Comparison of ENCODE assay signal across 11 cellular contexts in the genomic region with DNA sequence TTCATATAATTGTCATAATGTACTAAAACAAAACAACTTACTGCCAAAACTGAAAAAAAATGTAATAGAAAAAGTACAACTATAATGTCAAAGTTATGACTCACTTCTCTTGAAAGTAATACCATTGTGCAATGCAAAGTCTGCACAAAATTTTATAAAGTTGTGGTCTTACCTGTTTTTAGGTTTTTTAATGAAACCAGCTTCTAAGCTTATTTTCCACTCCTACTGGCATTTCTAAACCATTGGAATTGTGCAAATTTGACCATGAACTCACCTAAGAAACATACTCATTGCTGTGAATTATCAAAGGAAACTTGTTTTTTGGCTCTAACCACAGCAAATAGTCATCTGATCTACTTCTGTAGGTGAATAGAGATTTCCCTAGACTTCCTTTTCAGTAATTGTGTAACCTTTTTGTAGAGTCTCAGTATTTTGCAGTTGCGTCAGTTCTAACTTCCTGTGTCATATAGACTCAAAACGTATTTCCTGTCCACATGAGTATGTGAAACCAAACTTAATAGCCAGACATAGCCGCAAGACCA. TPM values are rescaled to one million over a fixed set of nuclear protein-coding genes. Genes with fewer than 3 reads are reported as not detected.
DNase-seq lines count a peak whose midpoint lies in the region; ATAC-seq and TF ChIP-seq lines count a peak whose summit lies in the region.
"Had no signal": no experiment of that assay in that cellular context is flagged by ENCODE, and none has a peak within 500 bp of the region (broad histone marks: within the 10 kb centered on the region; RNA-seq: fewer than 3 reads in every experiment).

No MANE protein-coding gene starts in this region.

- no peaks in the 10 kb centered on the region for H3K79me2 ChIP-seq in neural progenitor cell (ENCODE audit: low read depth)

- H3K9me3 ChIP-seq in WERI-Rb-1 (ENCODE audit: severe bottlenecking) (no peaks in the 10 kb centered on the region), neural progenitor cell (ENCODE audit: low read depth) (no peaks in the 10 kb centered on the region)

- H3K36me3 ChIP-seq in WERI-Rb-1: no peaks in the 10 kb centered on the region
- H3K36me3 ChIP-seq in neural progenitor cell: no peaks in the 10 kb centered on the region

- in situ Hi-C loops in KBM-7 (cut with MboI; ENCODE audit: low pct_unique_long_range_greater_than_20kb, low sequenced_read_pairs): no loop called here
- in situ Hi-C loops in astrocyte of the spinal cord (cut with HindIII; ENCODE audit: low sequenced_read_pairs): no loop called here

- peaks cover 4% of the 10 kb centered on the region for H3K4me1 Mint-ChIP-seq in neural progenitor cell
- H3K4me1 Mint-ChIP-seq: central memory CD8-positive, alpha-beta T cell had no signal

- no peaks in the 10 kb centered on the region for H3K27me3 ChIP-seq in WERI-Rb-1 (ENCODE audit: insufficient read depth, low read depth, severe bottlenecking)
- no peaks in the 10 kb centered on the region for H3K27me3 ChIP-seq in neural progenitor cell

- no peak overlapping the region for H2AFZ ChIP-seq in neural progenitor cell (replicated peaks)

- no peak overlapping the region for H3K4me3 Mint-ChIP-seq in neural progenitor cell
- H3K4me3 Mint-ChIP-seq: central memory CD8-positive, alpha-beta T cell; naive thymus-derived CD8-positive, alpha-beta T cell had no signal

- peaks cover 3% of the 10 kb centered on the region for H3K4me1 ChIP-seq in neural progenitor cell

- H3K4me3 ChIP-seq in astrocyte of the spinal cord (ENCODE audit: low read depth, low read length): no peak overlapping the region
- no peak overlapping the region for H3K4me3 ChIP-seq in WERI-Rb-1 (ENCODE audit: low read depth, low read length)
- H3K4me3 ChIP-seq in neural progenitor cell: no peak overlapping the region

- H3F3A ChIP-seq in neural progenitor cell (ENCODE audit: low read depth): peaks cover 5% of the 10 kb centered on the region

- H3K27me3 Mint-ChIP-seq in neural progenitor cell (ENCODE audit: insufficient read depth, low read depth): no peaks in the 10 kb centered on the region
- H3K27me3 Mint-ChIP-seq: central memory CD8-positive, alpha-beta T cell had no signal

- H3K27ac ChIP-seq in WERI-Rb-1: no peak overlapping the region
- H3K27ac ChIP-seq in neural progenitor cell: no peak overlapping the region

- H3K4me2 ChIP-seq in neural progenitor cell: no peak overlapping the region

- no peaks in the 10 kb centered on the region for H3K36me3 Mint-ChIP-seq in neural progenitor cell
- H3K36me3 Mint-ChIP-seq: naive thymus-derived CD8-positive, alpha-beta T cell had no signal

- no peak overlapping the region for H3K9ac ChIP-seq in neural progenitor cell

- no peak for TF ChIP-seq CTCF in astrocyte of the spinal cord (IDR thresholded peaks at IDR 0.05; ENCODE audit: low read depth, low read length)
- no peak for TF ChIP-seq CTCF in WERI-Rb-1 (IDR thresholded peaks at IDR 0.05; ENCODE audit: low read depth, low read length)
- TF ChIP-seq CTCF in neural progenitor cell (IDR thresholded peaks at IDR 0.05): no peak

- DNase-seq in CD1c-positive myeloid dendritic cell (ENCODE audit: extremely low spot score) (peak; percentile 78), KBM-7 (peak; percentile 81), astrocyte of the spinal cord (ENCODE audit: low read depth, low spot score) (peak; percentile 54), NCI-H187 (lab: John Stamatoyannopoulos, UW) (no peak), WERI-Rb-1 (no peak), neural progenitor cell (ENCODE audit: low spot score) (no peak), NCI-H146 (lab: John Stamatoyannopoulos, UW) (no peak)
- DNase-seq: NCI-H446 treated with DMSO at 0.1 percent for 48 hours had no signal

- H3K9me3 Mint-ChIP-seq in neural progenitor cell: no peaks in the 10 kb centered on the region

- no peaks in the 10 kb centered on the region for H4K20me1 ChIP-seq in neural progenitor cell (ENCODE audit: low read depth)

- no peak overlapping the region for H3K27ac Mint-ChIP-seq in neural progenitor cell
- H3K27ac Mint-ChIP-seq: naive thymus-derived CD8-positive, alpha-beta T cell had no signal

- peak; percentile 75 for ATAC-seq in GM21526 (IDR thresholded peaks at IDR 0.05; ENCODE audit: low FRiP score, unreplicated experiment)

RNA-seq across cellular contexts. Expression of gene TFPI, which starts 31.9 kb away (rescaled TPM):
- 12.9 and 16.6 TPM in 2 replicates for total RNA-seq in neural progenitor cell (ENCODE audit: low replicate concordance)
- total RNA-seq: naive thymus-derived CD8-positive, alpha-beta T cell had no signal

Comparison
In these comparisons a context has a peak if more than half of its experiments do, and no peak if none do; other contexts are left out.
1. DNase-seq: peak in CD1c-positive myeloid dendritic cell (single experiment), KBM-7 (single experiment) and astrocyte of the spinal cord (single experiment); none in NCI-H187 (0 of 2), WERI-Rb-1 (single experiment), neural progenitor cell (single experiment) and NCI-H146 (single experiment).